Comparison of ENCODE assay signal across 10 cellular contexts in the genomic region with DNA sequence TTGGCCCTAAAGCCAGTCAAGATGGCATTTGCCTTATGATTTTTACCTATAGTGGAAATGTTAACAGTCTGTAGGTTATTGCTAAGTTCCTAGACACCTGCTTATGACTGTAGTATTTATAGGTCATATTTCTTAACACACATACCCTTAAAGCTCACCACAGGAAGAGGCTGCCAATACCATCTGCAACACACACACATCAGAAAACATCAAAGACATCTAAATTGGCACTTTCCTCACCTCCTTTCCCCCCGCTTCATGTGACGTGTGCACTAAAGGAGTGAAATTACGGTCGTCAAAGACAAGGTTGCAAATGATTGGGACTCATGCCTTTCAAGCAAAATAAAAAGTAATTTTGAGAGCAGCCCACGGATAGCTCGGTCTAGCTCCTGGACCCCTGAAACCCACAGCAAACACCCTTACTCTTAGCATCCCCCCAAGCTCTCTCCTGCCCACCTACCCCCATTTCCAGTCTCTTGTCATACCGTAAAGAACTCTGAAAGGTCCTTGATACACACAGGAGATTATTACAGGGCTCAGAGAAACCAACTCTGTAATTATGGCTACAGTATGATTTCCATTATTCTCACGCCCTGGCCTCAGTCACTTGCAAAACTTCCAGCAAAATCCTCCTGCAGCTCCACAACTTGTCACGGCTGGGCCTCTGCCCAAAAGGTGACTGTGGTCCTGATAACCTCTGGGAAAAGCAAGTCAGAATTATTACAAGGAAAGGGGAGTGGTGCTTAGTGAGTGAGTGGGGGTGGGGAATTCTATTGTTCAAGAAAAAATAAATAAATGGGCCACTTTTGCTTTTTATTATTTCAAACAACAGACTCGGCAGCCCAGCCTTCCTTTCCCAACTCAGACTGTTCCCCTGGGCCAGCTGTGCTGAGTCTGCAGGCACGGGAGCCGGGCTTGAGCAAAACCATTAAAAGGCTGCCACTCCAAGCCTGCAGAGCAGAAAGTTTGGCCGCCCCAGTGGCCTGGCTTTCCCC.
A peak's percentile ranks its signal among the peaks of the same experiment; 100 is the strongest.
DNase-seq lines count a peak whose midpoint lies in the region; ATAC-seq and TF ChIP-seq lines count a peak whose summit lies in the region.
"Had no signal": no experiment of that assay in that cellular context is flagged by ENCODE, and none has a peak within 500 bp of the region (broad histone marks: within the 10 kb centered on the region; RNA-seq: fewer than 3 reads in every experiment).

No MANE protein-coding gene starts in this region.

- H3K9me3 ChIP-seq in body of pancreas (no peaks in the 10 kb centered on the region), mucosa of descending colon (no peaks in the 10 kb centered on the region), aorta (ENCODE audit: control insufficient read depth, low read length) (no peaks in the 10 kb centered on the region)
- H3K9me3 ChIP-seq: neutrophil had no signal

- intact Hi-C loops in body of pancreas (cut with DNase I) (no loop called here), mucosa of descending colon (cut with DNase I, micrococcal nuclease) (no loop called here), aorta (cut with DNase I) (loop anchor here in 1 of 2 donors (5.0 kb wide), 1 partner anchor 99 kb away; no protein-coding TSS in a partner anchor), CD14-positive monocyte (cut with micrococcal nuclease) (no loop called here)

- no peaks in the 10 kb centered on the region for H3K27me3 ChIP-seq in body of pancreas
- no peaks in the 10 kb centered on the region for H3K27me3 ChIP-seq in aorta (ENCODE audit: control insufficient read depth in 1 of 2, insufficient read depth in 2 of 2, low read length in 1 of 2)

- TF ChIP-seq POLR2A in body of pancreas (IDR thresholded peaks at IDR 0.05) = no peak

- H3K27ac ChIP-seq in body of pancreas (no peak overlapping the region), aorta (ENCODE audit: low read depth in 1 of 2, low read length in 2 of 2) (no peak overlapping the region)
- H3K27ac ChIP-seq: neutrophil had no signal

- TF ChIP-seq CTCF in body of pancreas (IDR thresholded peaks at IDR 0.05) (no peak), mucosa of descending colon (IDR thresholded peaks at IDR 0.05) (no peak), CD14-positive monocyte (IDR thresholded peaks at IDR 0.05) (no peak)

- peak in 4 of 6 experiments; percentile 34 to 83 (median 78) for DNase-seq in stimulated activated naive CD4-positive, alpha-beta T cell (lab: John Stamatoyannopoulos, UW)
- no peak for DNase-seq in stimulated activated naive CD4-positive, alpha-beta T cell treated with Interleukin-2 at 50 U/mL for 16 hours (lab: John Stamatoyannopoulos, UW)
- DNase-seq in body of pancreas (peak in 3 of 4 donors; percentile 17 to 35 (median 25)), mucosa of descending colon (no peak), aorta (peak; percentile 74 to 83), amniotic stem cell (lab: John Stamatoyannopoulos, UW) (no peak), SKM-1 treated with dmso at 0.1 percent for 144 hours (lab: John Stamatoyannopoulos, UW; ENCODE audit: unreplicated experiment) (no peak), CD14-positive monocyte (ENCODE audit: low spot score) (no peak)
- DNase-seq: activated B cell treated with CpG ODN at 0.5 μM for 24 hours had no signal

- H3K4me3 ChIP-seq in body of pancreas (no peak overlapping the region), mucosa of descending colon (no peak overlapping the region), aorta (ENCODE audit: low read length in 2 of 2) (no peak overlapping the region)

- H3K4me1 ChIP-seq in body of pancreas = peaks cover 4% of the 10 kb centered on the region
- peaks cover 5% of the 10 kb centered on the region for H3K4me1 ChIP-seq in mucosa of descending colon (ENCODE audit: low read depth)
- no peaks in the 10 kb centered on the region for H3K4me1 ChIP-seq in aorta (ENCODE audit: control insufficient read depth in 1 of 2, insufficient read depth in 2 of 2, low read length in 2 of 2)

- H3K36me3 Mint-ChIP-seq in CD14-positive monocyte = no peaks in the 10 kb centered on the region

- H3K27me3 Mint-ChIP-seq in CD14-positive monocyte (ENCODE audit: low read depth in 3 of 3) = peaks cover 16 to 49% (median 18%) of the 10 kb centered on the region in 3 donors
- H3K27me3 Mint-ChIP-seq: activated B cell treated with CpG ODN at 0.5 μM for 24 hours had no signal

- no peak overlapping the region for H3K27ac Mint-ChIP-seq in CD14-positive monocyte
- H3K27ac Mint-ChIP-seq: activated B cell treated with CpG ODN at 0.5 μM for 24 hours had no signal

- H3K4me3 Mint-ChIP-seq in CD14-positive monocyte = no peak overlapping the region
- H3K4me3 Mint-ChIP-seq: activated B cell treated with CpG ODN at 0.5 μM for 24 hours had no signal

- 60 to 61% methylated on average over 13 of the region's 13 CpGs for WGBS in body of pancreas, 2 donors
- WGBS in aorta, 2 donors = 42 to 44% methylated on average over 13 of the region's 13 CpGs

- H3K36me3 ChIP-seq in body of pancreas (replicated peaks in 1 of 2; ENCODE audit: insufficient read depth in 1 of 2, low read depth in 2 of 2) (no peaks in the 10 kb centered on the region), mucosa of descending colon (ENCODE audit: low read depth) (no peaks in the 10 kb centered on the region), aorta (ENCODE audit: control insufficient read depth in 1 of 2, insufficient read depth in 2 of 2, low read length in 1 of 2) (no peaks in the 10 kb centered on the region)
- H3K36me3 ChIP-seq: neutrophil had no signal

- peaks cover 5% of the 10 kb centered on the region for H3K4me1 Mint-ChIP-seq in CD14-positive monocyte
- H3K4me1 Mint-ChIP-seq: activated B cell treated with CpG ODN at 0.5 μM for 24 hours had no signal

- H3K9me3 Mint-ChIP-seq in CD14-positive monocyte = peaks cover 0 to 4% (median 0%) of the 10 kb centered on the region in 7 donors
- H3K9me3 Mint-ChIP-seq: activated B cell treated with CpG ODN at 0.5 μM for 24 hours had no signal

- ATAC-seq in body of pancreas = no peak
- peak; percentile 55 for ATAC-seq in mucosa of descending colon
- peak; percentile 78 for ATAC-seq in aorta (ENCODE audit: low FRiP score)

Comparison
In these comparisons a context has a peak if more than half of its experiments do, and no peak if none do; other contexts are left out.
1. DNase-seq: peak in stimulated activated naive CD4-positive, alpha-beta T cell (4 of 6), body of pancreas (3 of 4) and aorta (2 of 2); none in stimulated activated naive CD4-positive, alpha-beta T cell treated with Interleukin-2 at 50 U/mL for 16 hours (single experiment), mucosa of descending colon (0 of 3), amniotic stem cell (single experiment), SKM-1 treated with dmso at 0.1 percent for 144 hours (single experiment) and CD14-positive monocyte (single experiment).